Comparison of ENCODE assay signal across 11 cellular contexts in genomic region chr7:140542226-140542625, GRCh38.
A peak's percentile ranks its signal among the peaks of the same experiment; 100 is the strongest.
DNase-seq lines count a peak whose midpoint lies in the region; ATAC-seq and TF ChIP-seq lines count a peak whose summit lies in the region.
"Had no signal": no experiment of that assay in that cellular context is flagged by ENCODE, and none has a peak within 500 bp of the region (broad histone marks: within the 10 kb centered on the region; RNA-seq: fewer than 3 reads in every experiment).

No MANE protein-coding gene starts in this region.

- no peak for TF ChIP-seq CTCF in adrenal gland (IDR thresholded peaks at IDR 0.05)
- TF ChIP-seq CTCF in prostate gland (IDR thresholded peaks at IDR 0.05) = no peak

- H3K27ac ChIP-seq in adrenal gland = peak overlapping the region; percentile 22 to 88 (median 75)
- H3K27ac ChIP-seq in prostate gland = peak overlapping the region; percentile 66 to 73
- H3K27ac ChIP-seq: neutrophil had no signal

- H3K4me3 Mint-ChIP-seq in activated naive CD8-positive, alpha-beta T cell treated with anti-CD3 and anti-CD28 coated beads, Interleukin-2, amount 50 U/mL, for 24 hours = no peak overlapping the region

- 14 to 26% (median 23%) methylated on average over 7 of the region's 7 CpGs for WGBS in adrenal gland, 4 donors
- WGBS in prostate gland = 31% methylated on average over 7 of the region's 7 CpGs

- TF ChIP-seq POLR2A in adrenal gland (IDR thresholded peaks at IDR 0.05) (peak in 1 of 2 donors; percentile 14), prostate gland (IDR thresholded peaks at IDR 0.05) (no peak)

- no peak overlapping the region for H3K27ac Mint-ChIP-seq in activated naive CD8-positive, alpha-beta T cell treated with anti-CD3 and anti-CD28 coated beads, Interleukin-2, amount 50 U/mL, for 24 hours

- H3K4me3 ChIP-seq in adrenal gland = peak overlapping the region in 1 of 4 donors; percentile 36
- no peak overlapping the region for H3K4me3 ChIP-seq in prostate gland

- peaks cover 5% of the 10 kb centered on the region for H3K4me1 Mint-ChIP-seq in activated naive CD8-positive, alpha-beta T cell treated with anti-CD3 and anti-CD28 coated beads, Interleukin-2, amount 50 U/mL, for 24 hours

- DNase-seq in EL = peak; percentile 57
- DNase-seq in adrenal gland = peak; percentile 51 to 84 (median 80)
- peak; percentile 49 for DNase-seq in left cardiac atrium
- DNase-seq in prostate gland (ENCODE audit: low spot score) = no peak
- no peak for DNase-seq in activated naive CD8-positive, alpha-beta T cell treated with anti-CD3 and anti-CD28 coated beads, Interleukin-2, amount 50 U/mL, for 24 hours
- no peak for DNase-seq in COR-L47 (lab: John Stamatoyannopoulos, UW)
- no peak for DNase-seq in HPDE6-E6E7 (ENCODE audit: extremely low spot score)
- no peak for DNase-seq in NAMALWA (ENCODE audit: low spot score)
- DNase-seq: activated CD8-positive, alpha-beta memory T cell treated with anti-CD3 and anti-CD28 coated beads for 24 hours; NK-92 treated with Interleukin-12 subunit alpha and Interleukin-12 subunit beta, amount 100 ng/mL, for 24 hours had no signal

- peak; percentile 85 to 89 for ATAC-seq in left cardiac atrium
- no peak for ATAC-seq in activated naive CD8-positive, alpha-beta T cell treated with anti-CD3 and anti-CD28 coated beads, Interleukin-2, amount 50 U/mL, for 24 hours

- H3K9me3 ChIP-seq in adrenal gland (replicated peaks in 1 of 3) (no peaks in the 10 kb centered on the region), prostate gland (no peaks in the 10 kb centered on the region)
- H3K9me3 ChIP-seq: neutrophil had no signal

- H3K36me3 Mint-ChIP-seq in activated naive CD8-positive, alpha-beta T cell treated with anti-CD3 and anti-CD28 coated beads, Interleukin-2, amount 50 U/mL, for 24 hours (ENCODE audit: low read depth) = no peaks in the 10 kb centered on the region

- H3K4me1 ChIP-seq in adrenal gland (replicated peaks in 1 of 2) (peaks cover 14 to 17% of the 10 kb centered on the region in 2 donors), prostate gland (replicated peaks) (peaks cover 3% of the 10 kb centered on the region)

- intact Hi-C loops in adrenal gland (cut with DNase I) (no loop called here), left cardiac atrium (cut with DNase I) (no loop called here), prostate gland (cut with DNase I) (no loop called here)

- H3K27me3 ChIP-seq in adrenal gland (no peaks in the 10 kb centered on the region), prostate gland (replicated peaks; ENCODE audit: insufficient read depth) (no peaks in the 10 kb centered on the region)

- no peaks in the 10 kb centered on the region for H3K36me3 ChIP-seq in adrenal gland (replicated peaks in 1 of 2)
- H3K36me3 ChIP-seq in prostate gland = no peaks in the 10 kb centered on the region
- H3K36me3 ChIP-seq: neutrophil had no signal

- H3K9me3 Mint-ChIP-seq in activated naive CD8-positive, alpha-beta T cell treated with anti-CD3 and anti-CD28 coated beads, Interleukin-2, amount 50 U/mL, for 24 hours = no peaks in the 10 kb centered on the region

- H3K27me3 Mint-ChIP-seq in activated naive CD8-positive, alpha-beta T cell treated with anti-CD3 and anti-CD28 coated beads, Interleukin-2, amount 50 U/mL, for 24 hours = peaks cover 5% of the 10 kb centered on the region

Comparison
In these comparisons a context has a peak if more than half of its experiments do, and no peak if none do; other contexts are left out.
1. DNase-seq: peak in EL (single experiment), adrenal gland (7 of 7) and left cardiac atrium (single experiment); none in prostate gland (single experiment), activated naive CD8-positive, alpha-beta T cell treated with anti-CD3 and anti-CD28 coated beads, Interleukin-2, amount 50 U/mL, for 24 hours (single experiment), COR-L47 (single experiment), HPDE6-E6E7 (single experiment) and NAMALWA (single experiment).